Comparison of ENCODE assay signal across 17 cellular contexts in genomic region chr1:189141056-189141455, GRCh38.
DNase-seq lines count a peak whose midpoint lies in the region; ATAC-seq and TF ChIP-seq lines count a peak whose summit lies in the region.
"Had no signal": no experiment of that assay in that cellular context is flagged by ENCODE, and none has a peak within 500 bp of the region (broad histone marks: within the 10 kb centered on the region; RNA-seq: fewer than 3 reads in every experiment).

No MANE protein-coding gene starts in this region.

- H3K4me1 Mint-ChIP-seq in osteocyte (ENCODE audit: unreplicated experiment): no peaks in the 10 kb centered on the region
- H3K4me1 Mint-ChIP-seq: CD14-positive monocyte; CD4-positive, alpha-beta memory T cell; GM23338 had no signal

- no peak overlapping the region for H3K27ac ChIP-seq in gastroesophageal sphincter
- no peak overlapping the region for H3K27ac ChIP-seq in aorta (ENCODE audit: low read depth in 1 of 2, low read length in 2 of 2)
- H3K27ac ChIP-seq: 22Rv1, A549, BLaER1 had no signal

- WGBS in gastroesophageal sphincter (ENCODE audit: low coverage in 1 of 2), 2 donors: 100% methylated on average over 1 of the region's 2 CpGs; no CpG with 5 or more reads in 1 of the 2 donors
- WGBS in aorta, 2 donors: 73 to 80% methylated on average over 2 of the region's 2 CpGs

- peak; percentile 3 for DNase-seq in DMS 273 treated with DMSO at 0.1 percent for 48 hours (lab: John Stamatoyannopoulos, UW)
- DNase-seq in DMS 273 (lab: John Stamatoyannopoulos, UW; ENCODE audit: unreplicated experiment): no peak
- DNase-seq in NCI-H69 (lab: John Stamatoyannopoulos, UW): peak; percentile 20
- no peak for DNase-seq in aorta
- no peak for DNase-seq in osteocyte (ENCODE audit: extremely low spot score, unreplicated experiment)
- no peak for DNase-seq in sciatic nerve (ENCODE audit: low spot score)
- DNase-seq: DMS53, HCEC 1CT, IMR-90 had no signal

- peaks cover 0 to 8% (median 0%) of the 10 kb centered on the region in 3 donors for H3K9me3 ChIP-seq in gastroesophageal sphincter
- H3K9me3 ChIP-seq in aorta (ENCODE audit: control insufficient read depth, low read length): no peaks in the 10 kb centered on the region
- H3K9me3 ChIP-seq: A549 had no signal

- no peaks in the 10 kb centered on the region for H3K36me3 Mint-ChIP-seq in osteocyte (ENCODE audit: unreplicated experiment)
- H3K36me3 Mint-ChIP-seq: CD14-positive monocyte; CD4-positive, alpha-beta memory T cell had no signal

- TF ChIP-seq EP300 in gastroesophageal sphincter (IDR thresholded peaks at IDR 0.05): no peak

- TF ChIP-seq POLR2A in gastroesophageal sphincter (IDR thresholded peaks at IDR 0.05): no peak

- no peak overlapping the region for H3K4me3 Mint-ChIP-seq in osteocyte (ENCODE audit: unreplicated experiment)
- H3K4me3 Mint-ChIP-seq: CD14-positive monocyte; CD4-positive, alpha-beta memory T cell; GM23338 had no signal

- no peak overlapping the region for H3K27ac Mint-ChIP-seq in osteocyte (ENCODE audit: unreplicated experiment)
- H3K27ac Mint-ChIP-seq: CD14-positive monocyte; CD4-positive, alpha-beta memory T cell had no signal

- H3K4me1 ChIP-seq in gastroesophageal sphincter (no peaks in the 10 kb centered on the region), aorta (ENCODE audit: control insufficient read depth in 1 of 2, insufficient read depth in 2 of 2, low read length in 2 of 2) (no peaks in the 10 kb centered on the region)
- H3K4me1 ChIP-seq: A549, BLaER1 had no signal

- H3K9me3 Mint-ChIP-seq in osteocyte (ENCODE audit: unreplicated experiment): no peaks in the 10 kb centered on the region

- H3K4me3 ChIP-seq in gastroesophageal sphincter (no peak overlapping the region), aorta (ENCODE audit: low read length in 2 of 2) (no peak overlapping the region)
- H3K4me3 ChIP-seq: A549, BLaER1, GM23338 had no signal

- H3K36me3 ChIP-seq in gastroesophageal sphincter: no peaks in the 10 kb centered on the region
- no peaks in the 10 kb centered on the region for H3K36me3 ChIP-seq in aorta (ENCODE audit: control insufficient read depth in 1 of 2, insufficient read depth in 2 of 2, low read length in 1 of 2)
- H3K36me3 ChIP-seq: BLaER1 had no signal

- TF ChIP-seq CTCF in gastroesophageal sphincter (IDR thresholded peaks at IDR 0.05): no peak
- no peak for TF ChIP-seq CTCF in osteocyte (IDR thresholded peaks at IDR 0.05)

- no peaks in the 10 kb centered on the region for H3K27me3 ChIP-seq in gastroesophageal sphincter
- H3K27me3 ChIP-seq in aorta (ENCODE audit: control insufficient read depth in 1 of 2, insufficient read depth in 2 of 2, low read length in 1 of 2): no peaks in the 10 kb centered on the region
- H3K27me3 ChIP-seq: BLaER1 had no signal

- H3K27me3 Mint-ChIP-seq in osteocyte (ENCODE audit: unreplicated experiment): no peaks in the 10 kb centered on the region
- H3K27me3 Mint-ChIP-seq: CD4-positive, alpha-beta memory T cell had no signal

- ATAC-seq in gastroesophageal sphincter (peak; percentile 25), aorta (ENCODE audit: low FRiP score) (peak; percentile 50), HG03460 (IDR thresholded peaks at IDR 0.05; ENCODE audit: unreplicated experiment) (no peak), sciatic nerve (no peak)
- ATAC-seq: GM23338 had no signal

- intact Hi-C loops in aorta (cut with DNase I): no loop called here
- intact Hi-C loops in sciatic nerve (cut with DNase I): no loop called here

Comparison
In these comparisons a context has a peak if more than half of its experiments do, and no peak if none do; other contexts are left out.
1. DNase-seq: peak in DMS 273 treated with DMSO at 0.1 percent for 48 hours (single experiment) and NCI-H69 (single experiment); none in DMS 273 (single experiment), aorta (0 of 2), osteocyte (single experiment) and sciatic nerve (single experiment).
2. ATAC-seq: peak in gastroesophageal sphincter (single experiment) and aorta (single experiment); none in HG03460 (single experiment) and sciatic nerve (single experiment).